In the genomic region with DNA sequence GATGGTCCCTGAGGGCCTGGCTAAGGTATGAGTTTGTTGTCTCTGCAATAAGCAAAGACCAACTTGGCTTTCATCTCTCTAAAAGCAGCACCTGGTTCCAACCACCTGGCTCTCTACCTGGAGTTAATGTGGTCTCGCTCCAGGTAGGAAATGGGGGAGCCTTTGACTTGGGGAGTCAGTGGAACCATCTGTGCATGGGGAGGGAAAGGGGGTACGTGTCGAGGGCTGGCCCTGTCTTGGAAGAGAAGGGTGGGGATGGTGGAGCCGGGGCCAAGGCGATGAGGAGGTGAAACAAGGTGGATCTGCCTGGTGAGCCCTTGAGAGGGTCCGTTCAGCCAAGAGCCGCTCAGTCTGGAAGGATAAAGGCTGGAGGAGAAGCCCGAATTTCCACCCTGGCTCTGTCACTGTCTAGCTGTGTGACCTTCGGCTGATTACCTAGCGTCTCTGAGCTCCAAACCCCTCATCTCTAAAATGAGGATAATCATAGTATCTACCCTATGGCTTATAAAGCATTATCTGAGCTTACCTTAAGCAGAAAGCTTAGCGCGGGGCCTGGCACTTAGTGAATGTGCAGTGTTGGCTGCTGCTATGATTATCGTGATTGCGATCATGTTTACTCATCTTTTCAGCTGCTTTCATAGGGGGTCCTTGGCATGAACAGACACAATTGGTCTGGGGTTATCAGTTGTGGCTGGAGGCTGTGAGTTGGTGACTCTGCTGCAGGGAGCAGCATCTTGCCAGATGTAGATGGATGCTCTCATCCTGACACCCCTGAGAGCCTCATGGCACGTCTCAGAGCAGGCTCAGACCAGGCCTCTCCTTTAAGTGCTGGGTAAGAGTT, we compare ENCODE assay signal across 18 cellular contexts.
DNase-seq lines count a peak whose midpoint lies in the region; ATAC-seq, FAIRE-seq and TF ChIP-seq lines count a peak whose summit lies in the region.
"Had no signal": no experiment of that assay in that cellular context is flagged by ENCODE, and none has a peak within 500 bp of the region (broad histone marks: within the 10 kb centered on the region; RNA-seq: fewer than 3 reads in every experiment).

No MANE protein-coding gene starts in this region.

- no peak for TF ChIP-seq CTCF in kidney (IDR thresholded peaks at IDR 0.05; ENCODE audit: borderline replicate concordance, extremely low read depth, insufficient read depth)

- FAIRE-seq in kidney (lab: Jason Lieb, UNC) = no peak
- FAIRE-seq in small intestine (lab: Jason Lieb, UNC) = no peak
- FAIRE-seq: GM12891, GM18507 had no signal

- intact Hi-C loops in kidney (cut with DNase I) = no loop called here

- no peak overlapping the region for H3K4me3 ChIP-seq in kidney (ENCODE audit: low read length in 2 of 2)
- no peak overlapping the region for H3K4me3 ChIP-seq in small intestine (ENCODE audit: low read depth in 1 of 2, low read length in 2 of 2)
- H3K4me3 ChIP-seq: BLaER1 treated with 17β-estradiol and CSF1 and Interleukin-3, amounts not matched to agents 10 nM and 100 nM; SJCRH30 had no signal

- no peak overlapping the region for H3K9ac ChIP-seq in kidney (ENCODE audit: low read length in 2 of 2)
- H3K9ac ChIP-seq: BLaER1 treated with 17β-estradiol and CSF1 and Interleukin-3, amounts not matched to agents 10 nM and 100 nM had no signal

- no peaks in the 10 kb centered on the region for H3K4me1 ChIP-seq in kidney (ENCODE audit: control insufficient read depth in 1 of 2, insufficient read depth in 1 of 2, low read depth in 1 of 2, low read length in 2 of 2)
- no peaks in the 10 kb centered on the region for H3K4me1 ChIP-seq in small intestine (ENCODE audit: control insufficient read depth in 2 of 2, insufficient read depth in 1 of 2, low read depth in 1 of 2, low read length in 1 of 2)
- H3K4me1 ChIP-seq: BLaER1 treated with 17β-estradiol and CSF1 and Interleukin-3, amounts not matched to agents 10 nM and 100 nM; SJCRH30 had no signal

- H3K9me3 ChIP-seq in kidney (ENCODE audit: control insufficient read depth in 1 of 2, low read length in 2 of 2) (no peaks in the 10 kb centered on the region), small intestine (ENCODE audit: control insufficient read depth, low read depth) (no peaks in the 10 kb centered on the region)
- H3K9me3 ChIP-seq: BLaER1 treated with 17β-estradiol and CSF1 and Interleukin-3, amounts not matched to agents 10 nM and 100 nM; SJCRH30 had no signal

- no peak for ATAC-seq in HG03378 (IDR thresholded peaks at IDR 0.05; ENCODE audit: unreplicated experiment)
- ATAC-seq: CD8-positive, alpha-beta T cell; Panc1 had no signal

- H3K27ac ChIP-seq in kidney (ENCODE audit: low read depth in 2 of 2, low read length in 2 of 2) = no peak overlapping the region
- H3K27ac ChIP-seq in small intestine (ENCODE audit: low read depth in 1 of 2, low read length in 1 of 2) = no peak overlapping the region
- H3K27ac ChIP-seq: BLaER1 treated with 17β-estradiol and CSF1 and Interleukin-3, amounts not matched to agents 10 nM and 100 nM; SJCRH30 had no signal

- no peaks in the 10 kb centered on the region for H3K36me3 ChIP-seq in kidney (ENCODE audit: control insufficient read depth in 1 of 2, insufficient read depth in 2 of 2, low read length in 2 of 2)
- no peaks in the 10 kb centered on the region for H3K36me3 ChIP-seq in small intestine (ENCODE audit: control insufficient read depth in 2 of 2, insufficient read depth in 2 of 2, low read length in 2 of 2)
- H3K36me3 ChIP-seq: BLaER1 treated with 17β-estradiol and CSF1 and Interleukin-3, amounts not matched to agents 10 nM and 100 nM; SJCRH30 had no signal

- H3K27me3 ChIP-seq in small intestine (ENCODE audit: control insufficient read depth in 2 of 2, insufficient read depth in 2 of 2, low read length in 2 of 2) = no peaks in the 10 kb centered on the region

- WGBS in small intestine, 3 donors = 79 to 83% (median 80%) methylated on average over 15 of the region's 15 CpGs

- DNase-seq in NCI-H82 (lab: John Stamatoyannopoulos, UW) (peak; percentile 60), NCI-H82 treated with DMSO at 0.1 percent for 48 hours (lab: John Stamatoyannopoulos, UW; ENCODE audit: unreplicated experiment) (no peak), SK-N-DZ (ENCODE audit: low spot score) (peak; percentile 28), kidney (peak; percentile 10), small intestine (no peak), inferior parietal cortex (ENCODE audit: extremely low spot score) (no peak)
- DNase-seq: Calu3; CD8-positive, alpha-beta T cell; GOT3; KBM-7; NCI-H187 treated with DMSO at 0.1 percent for 48 hours; NCI-H2171; SJCRH30 had no signal

Comparison
In these comparisons a context has a peak if more than half of its experiments do, and no peak if none do; other contexts are left out.
1. DNase-seq: peak in NCI-H82 (single experiment), SK-N-DZ (single experiment) and kidney (single experiment); none in NCI-H82 treated with DMSO at 0.1 percent for 48 hours (single experiment), small intestine (single experiment) and inferior parietal cortex (single experiment).